ENCODE assay signal across 14 cellular contexts in genomic region chr11:61706452-61707400, GRCh38.
"Had no signal": no experiment of that assay in that cellular context is flagged by ENCODE, and none has a peak within 500 bp of the region (broad histone marks: within the 10 kb centered on the region; RNA-seq: fewer than 3 reads in every experiment).

No MANE protein-coding gene starts in this region.

- H3K9me3 ChIP-seq: body of pancreas, esophagus muscularis mucosa had no signal

- H3K4me3 Mint-ChIP-seq: activated naive CD4-positive, alpha-beta T cell treated with anti-CD3 and anti-CD28 coated beads, Interleukin-2, amount 50 U/mL, for 24 hours; naive thymus-derived CD4-positive, alpha-beta T cell; stimulated activated naive CD8-positive, alpha-beta T cell treated with anti-CD3 and anti-CD28 coated beads, Interleukin-15, Interleukin-2, amounts not matched to agents 100 ng/mL and 50 ng/mL, for 24 hours; T-helper 2 cell treated with Interferon-gamma antibody and Interleukin-4, amounts not matched to agents 5 μg/mL and 100 μg/mL, for 36 hours had no signal

- H3K36me3 Mint-ChIP-seq: activated naive CD4-positive, alpha-beta T cell treated with anti-CD3 and anti-CD28 coated beads, Interleukin-2, amount 50 U/mL, for 24 hours; naive thymus-derived CD4-positive, alpha-beta T cell had no signal

- H3K27me3 ChIP-seq: body of pancreas, esophagus muscularis mucosa had no signal

- H3K4me1 Mint-ChIP-seq: activated naive CD4-positive, alpha-beta T cell treated with anti-CD3 and anti-CD28 coated beads, Interleukin-2, amount 50 U/mL, for 24 hours had no signal

- H3K4me1 ChIP-seq: foreskin keratinocyte had no signal

- H3K9me3 Mint-ChIP-seq: activated naive CD4-positive, alpha-beta T cell treated with anti-CD3 and anti-CD28 coated beads, Interleukin-2, amount 50 U/mL, for 24 hours; naive thymus-derived CD4-positive, alpha-beta T cell; stimulated activated naive CD8-positive, alpha-beta T cell treated with anti-CD3 and anti-CD28 coated beads, Interleukin-15, Interleukin-2, amounts not matched to agents 100 ng/mL and 50 ng/mL, for 24 hours; T-helper 2 cell treated with Interferon-gamma antibody and Interleukin-4, amounts not matched to agents 5 μg/mL and 100 μg/mL, for 36 hours had no signal

- H3K27ac ChIP-seq: body of pancreas, esophagus muscularis mucosa, foreskin keratinocyte had no signal

- H3K27me3 Mint-ChIP-seq: activated naive CD4-positive, alpha-beta T cell treated with anti-CD3 and anti-CD28 coated beads, Interleukin-2, amount 50 U/mL, for 24 hours; naive thymus-derived CD4-positive, alpha-beta T cell; stimulated activated naive CD8-positive, alpha-beta T cell treated with anti-CD3 and anti-CD28 coated beads, Interleukin-15, Interleukin-2, amounts not matched to agents 100 ng/mL and 50 ng/mL, for 24 hours had no signal

- H3K4me3 ChIP-seq: body of pancreas, esophagus muscularis mucosa, lung had no signal

- H3K27ac Mint-ChIP-seq: activated naive CD4-positive, alpha-beta T cell treated with anti-CD3 and anti-CD28 coated beads, Interleukin-2, amount 50 U/mL, for 24 hours; naive thymus-derived CD4-positive, alpha-beta T cell; stimulated activated naive CD8-positive, alpha-beta T cell treated with anti-CD3 and anti-CD28 coated beads, Interleukin-15, Interleukin-2, amounts not matched to agents 100 ng/mL and 50 ng/mL, for 24 hours; T-helper 2 cell treated with Interferon-gamma antibody and Interleukin-4, amounts not matched to agents 5 μg/mL and 100 μg/mL, for 36 hours had no signal

- DNase-seq: activated effector memory CD4-positive, alpha-beta T cell treated with Interleukin-2 at 50 U/mL for 16 hours; activated T-cell treated with anti-CD3 and anti-CD28 coated beads, Interleukin-2, amount 50 U/mL, for 1 hour; body of pancreas; foreskin keratinocyte; midbrain; naive thymus-derived CD4-positive, alpha-beta T cell; occipital lobe; stimulated activated CD4-positive, alpha-beta T cell treated with anti-CD3 and anti-CD28 coated beads, Interleukin-2, amount 100 ng/mL, for 48 hours had no signal

- H3K36me3 ChIP-seq: esophagus muscularis mucosa had no signal

- ATAC-seq: activated CD4-positive, CD25-positive, alpha-beta regulatory T cell treated with anti-CD3 and anti-CD28 coated beads, Interleukin-2, amount 50 U/mL, for 24 hours; body of pancreas; foreskin keratinocyte; naive thymus-derived CD4-positive, alpha-beta T cell had no signal
